In the genomic region with DNA sequence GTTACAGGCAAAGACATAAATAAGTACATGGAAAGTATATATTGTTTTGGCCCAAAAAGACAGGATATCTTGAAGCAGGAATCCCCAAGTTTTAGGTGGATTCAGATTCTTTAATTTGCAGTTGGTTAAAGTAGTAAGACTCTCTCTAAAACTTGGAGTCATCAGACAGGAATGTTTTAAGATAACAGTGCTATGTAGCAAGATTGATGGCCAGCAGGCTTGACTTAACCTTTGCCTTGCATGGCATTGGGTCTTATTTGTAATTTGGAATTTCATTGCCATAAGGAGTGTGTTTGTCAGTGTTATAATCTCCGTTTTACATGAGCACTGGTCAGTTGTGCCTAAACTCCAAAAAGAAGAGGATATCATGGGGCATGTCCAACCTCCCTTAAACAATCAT, we compare ENCODE assay signal across 1 cellular context.
TF ChIP-seq lines count a peak whose summit lies in the region.

No MANE protein-coding gene starts in this region.

TF ChIP-seq in H1, 55 proteins besides CTCF, POLR2A, EP300 and RAD21:
- TF ChIP-seq BCL11A (IDR thresholded peaks at IDR 0.05; ENCODE audit: low read depth in 2 of 2, low read length in 2 of 2) (no peak), TCF12 (IDR thresholded peaks at IDR 0.05; ENCODE audit: low read depth, low read length) (no peak)
- TF ChIP-seq, protein P1, sequence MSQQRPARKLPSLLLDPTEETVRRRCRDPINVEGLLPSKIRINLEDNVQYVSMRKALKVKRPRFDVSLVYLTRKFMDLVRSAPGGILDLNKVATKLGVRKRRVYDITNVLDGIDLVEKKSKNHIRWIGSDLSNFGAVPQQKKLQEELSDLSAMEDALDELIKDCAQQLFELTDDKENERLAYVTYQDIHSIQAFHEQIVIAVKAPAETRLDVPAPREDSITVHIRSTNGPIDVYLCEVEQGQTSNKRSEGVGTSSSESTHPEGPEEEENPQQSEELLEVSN (IDR thresholded peaks at IDR 0.05): no peak
- TF ChIP-seq, protein P2, sequence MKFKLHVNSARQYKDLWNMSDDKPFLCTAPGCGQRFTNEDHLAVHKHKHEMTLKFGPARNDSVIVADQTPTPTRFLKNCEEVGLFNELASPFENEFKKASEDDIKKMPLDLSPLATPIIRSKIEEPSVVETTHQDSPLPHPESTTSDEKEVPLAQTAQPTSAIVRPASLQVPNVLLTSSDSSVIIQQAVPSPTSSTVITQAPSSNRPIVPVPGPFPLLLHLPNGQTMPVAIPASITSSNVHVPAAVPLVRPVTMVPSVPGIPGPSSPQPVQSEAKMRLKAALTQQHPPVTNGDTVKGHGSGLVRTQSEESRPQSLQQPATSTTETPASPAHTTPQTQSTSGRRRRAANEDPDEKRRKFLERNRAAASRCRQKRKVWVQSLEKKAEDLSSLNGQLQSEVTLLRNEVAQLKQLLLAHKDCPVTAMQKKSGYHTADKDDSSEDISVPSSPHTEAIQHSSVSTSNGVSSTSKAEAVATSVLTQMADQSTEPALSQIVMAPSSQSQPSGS (IDR thresholded peaks at IDR 0.05; ENCODE audit: low read length): no peak
